Comparison of ENCODE assay signal across 19 cellular contexts in the genomic region with DNA sequence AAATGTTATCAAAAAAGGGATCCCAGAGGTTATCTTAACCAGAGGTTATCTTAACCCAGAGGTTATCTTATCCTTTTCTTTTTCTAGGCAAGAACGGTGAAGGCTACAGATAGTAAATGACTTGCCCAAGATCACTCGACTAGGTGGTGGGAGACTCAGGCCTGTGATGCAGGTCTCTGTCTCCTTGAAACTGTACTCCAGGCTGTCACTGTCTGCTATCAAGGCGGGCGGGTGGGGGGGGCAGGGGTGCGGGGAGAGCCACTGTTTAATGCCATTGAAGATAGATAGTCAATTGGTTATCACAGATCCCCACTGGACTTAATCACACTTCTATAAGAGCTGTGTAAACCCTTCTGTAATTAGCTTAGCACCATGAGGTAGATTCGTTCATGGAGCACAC.
"Had no signal": no experiment of that assay in that cellular context is flagged by ENCODE, and none has a peak within 500 bp of the region (broad histone marks: within the 10 kb centered on the region; RNA-seq: fewer than 3 reads in every experiment).

No MANE protein-coding gene starts in this region.

- H3K4me2 ChIP-seq: hepatocyte had no signal

- H3K4me3 ChIP-seq: colonic mucosa, esophagus muscularis mucosa, gastroesophageal sphincter, heart left ventricle, hepatocyte, left lung, lower lobe of right lung had no signal

- H3K36me3 ChIP-seq: colonic mucosa, esophagus muscularis mucosa, gastroesophageal sphincter, heart left ventricle, left lung, lower lobe of right lung had no signal

- H3K4me1 ChIP-seq: colonic mucosa, left lung, lower lobe of right lung had no signal

- H3K27me3 ChIP-seq: colonic mucosa, esophagus muscularis mucosa, foreskin keratinocyte, gastroesophageal sphincter, heart left ventricle, hepatocyte, left lung had no signal

- DNase-seq: colonic mucosa; cortex of kidney; effector CD8-positive, alpha-beta T cell; effector memory CD8-positive, alpha-beta T cell; foreskin keratinocyte; heart left ventricle; hypothalamus; kidney; kidney glomerular epithelial cell; left lung; left ventricle myocardium superior; lower lobe of right lung; mesenchymal stem cell; midbrain; naive thymus-derived CD4-positive, alpha-beta T cell; natural killer cell had no signal

- ATAC-seq: effector memory CD8-positive, alpha-beta T cell; foreskin keratinocyte; gastroesophageal sphincter; heart left ventricle; left lung; left ventricle myocardium superior; lower lobe of right lung; naive thymus-derived CD4-positive, alpha-beta T cell; natural killer cell had no signal

- H3K79me2 ChIP-seq: hepatocyte had no signal

- H3K27ac ChIP-seq: colonic mucosa, esophagus muscularis mucosa, foreskin keratinocyte, gastroesophageal sphincter, heart left ventricle, hepatocyte, left lung, lower lobe of right lung had no signal
